ENCODE assay signal across 30 cellular contexts in genomic region chr9:6270896-6271295, GRCh38. TPM values are rescaled to one million over a fixed set of nuclear protein-coding genes. Genes with fewer than 3 reads are reported as not detected.
"Had no signal": no experiment of that assay in that cellular context is flagged by ENCODE, and none has a peak within 500 bp of the region (broad histone marks: within the 10 kb centered on the region; RNA-seq: fewer than 3 reads in every experiment).

No MANE protein-coding gene starts in this region.

- H3K79me2 ChIP-seq: hepatocyte had no signal

- H3K27me3 ChIP-seq: adrenal gland, gastrocnemius medialis, hepatocyte, upper lobe of left lung, vagina had no signal

- FAIRE-seq: kidney had no signal

- ATAC-seq: activated CD4-positive, alpha-beta T cell treated with anti-CD3 and anti-CD28 coated beads for 36 hours; gastrocnemius medialis; left colon; sciatic nerve had no signal

- H3K4me2 ChIP-seq: hepatocyte had no signal

- H3K9me3 ChIP-seq: adrenal gland, gastrocnemius medialis, upper lobe of left lung, vagina had no signal

- H2AFZ ChIP-seq: hepatocyte had no signal

- H3K36me3 ChIP-seq: adrenal gland, gastrocnemius medialis, upper lobe of left lung, vagina had no signal

- H3K27ac ChIP-seq: adrenal gland, hepatocyte had no signal

- DNase-seq: activated CD4-positive, alpha-beta T cell treated with anti-CD3 and anti-CD28 coated beads for 36 hours; activated CD4-positive, CD25-positive, alpha-beta regulatory T cell; activated effector memory CD4-positive, alpha-beta T cell treated with anti-CD3 and anti-CD28 coated beads, Interleukin-2, amount 50 U/mL, for 16 hours; activated naive CD4-positive, alpha-beta T cell treated with anti-CD3 and anti-CD28 coated beads for 36 hours; activated naive CD8-positive, alpha-beta T cell treated with anti-CD3 and anti-CD28 coated beads for 36 hours; adrenal gland; aorta; caudate nucleus; endodermal cell; gastrocnemius medialis; kidney; left colon; posterior cingulate gyrus; stimulated activated CD4-positive, alpha-beta T cell treated with anti-CD3 and anti-CD28 coated beads, Interleukin-12 subunit alpha, Interleukin-12 subunit beta, amount 100 ng/mL, for 4 hours; stimulated activated CD4-positive, alpha-beta T cell treated with anti-CD3 and anti-CD28 coated beads, Interleukin-4, amount 100 ng/mL, for 1 hour; substantia nigra; upper lobe of left lung had no signal

- H3K4me1 ChIP-seq: adrenal gland, gastrocnemius medialis had no signal

- H3K4me3 ChIP-seq: adrenal gland, gastrocnemius medialis, hepatocyte, skin epidermis, upper lobe of left lung, vagina had no signal

RNA-seq across cellular contexts. Expression of gene IL33, which starts 55.3 kb away (rescaled TPM):
- total RNA-seq: activated CD4-positive, alpha-beta T cell treated with anti-CD3 and anti-CD28 coated beads for 36 hours; activated naive CD4-positive, alpha-beta T cell treated with anti-CD3 and anti-CD28 coated beads for 36 hours; activated naive CD8-positive, alpha-beta T cell treated with anti-CD3 and anti-CD28 coated beads for 36 hours; chondrocyte; mononuclear cell; myocyte; natural killer cell treated with Interleukin-12 subunit alpha and Interleukin-12 subunit beta and Interleukin-15 and Interleukin-18, amount 100 ng/mL, for 72 hours; T-helper 1 cell treated with Interleukin-12 subunit alpha and Interleukin-12 subunit beta and Interleukin-4 antibody, amounts not matched to agents 30 ng/mL and 1 ng/mL, for 36 hours had no signal
- polyA plus RNA-seq: hepatocyte had no signal

RNA-seq across cellular contexts. Expression of gene TPD52L3, which starts 57.3 kb away (rescaled TPM):
- total RNA-seq: activated CD4-positive, alpha-beta T cell treated with anti-CD3 and anti-CD28 coated beads for 36 hours; activated naive CD4-positive, alpha-beta T cell treated with anti-CD3 and anti-CD28 coated beads for 36 hours; activated naive CD8-positive, alpha-beta T cell treated with anti-CD3 and anti-CD28 coated beads for 36 hours; adrenal gland; aorta; chondrocyte; endodermal cell; gastrocnemius medialis; hepatocyte; kidney; left colon; lower leg skin; mononuclear cell; myocyte; natural killer cell treated with Interleukin-12 subunit alpha and Interleukin-12 subunit beta and Interleukin-15 and Interleukin-18, amount 100 ng/mL, for 72 hours; omental fat pad; renal cortical epithelial cell; sciatic nerve; T-helper 1 cell treated with Interleukin-12 subunit alpha and Interleukin-12 subunit beta and Interleukin-4 antibody, amounts not matched to agents 30 ng/mL and 1 ng/mL, for 36 hours; upper lobe of left lung; vagina had no signal
- polyA plus RNA-seq: adrenal gland, aorta, hepatocyte, thymus had no signal
